16 cellular contexts compared by ENCODE assay signal in genomic region chrX:22323541-22323940, GRCh38. TPM values are rescaled to one million over a fixed set of nuclear protein-coding genes. Genes with fewer than 3 reads are reported as not detected.
A peak's percentile ranks its signal among the peaks of the same experiment; 100 is the strongest.
DNase-seq lines count a peak whose midpoint lies in the region; ATAC-seq and TF ChIP-seq lines count a peak whose summit lies in the region.
"Had no signal": no experiment of that assay in that cellular context is flagged by ENCODE, and none has a peak within 500 bp of the region (broad histone marks: within the 10 kb centered on the region; RNA-seq: fewer than 3 reads in every experiment).

No MANE protein-coding gene starts in this region.

- CTCF ChIA-PET in WTC11 (lab: Charles Lee): no interaction called here

- no peak for TF ChIP-seq CTCF in WTC11 (IDR thresholded peaks at IDR 0.05)

- H3K4me3 Mint-ChIP-seq in WTC11: no peak overlapping the region

- H3K9me3 Mint-ChIP-seq in WTC11: peaks cover 3% of the 10 kb centered on the region; the same call in 1 of the 2 replicates

- H3K27ac Mint-ChIP-seq in WTC11: no peak overlapping the region

- H3K4me1 Mint-ChIP-seq in WTC11: peaks cover 16% of the 10 kb centered on the region; the same call in 1 of the 2 replicates

- POLR2A ChIA-PET in WTC11 (lab: Charles Lee): no interaction called here

- DNase-seq in AG08395 (ENCODE audit: low spot score) (peak; percentile 40), HT1080 (ENCODE audit: low read depth) (peak; percentile 83), astrocyte of the hippocampus (ENCODE audit: low read depth, low spot score) (peak; percentile 60), hepatic stellate cell (ENCODE audit: low spot score) (peak; percentile 16), NCI-H510A treated with DMSO at 0.1 percent for 48 hours (lab: John Stamatoyannopoulos, UW) (no peak), WTC11 (ENCODE audit: low spot score) (no peak)
- DNase-seq: BE2C, cerebellar nuclear complex, DMS53, esophagus squamous epithelium, mesendoderm, NCI-H1092, substantia nigra had no signal

- no peaks in the 10 kb centered on the region for H3K27me3 Mint-ChIP-seq in WTC11 (ENCODE audit: low read depth)

- H3K36me3 Mint-ChIP-seq in WTC11: no peaks in the 10 kb centered on the region

- ATAC-seq in WTC11: no peak
- no peak for ATAC-seq in GM21723 (IDR thresholded peaks at IDR 0.05; ENCODE audit: unreplicated experiment)
- no peak for ATAC-seq in HG03342 (IDR thresholded peaks at IDR 0.05; ENCODE audit: unreplicated experiment)

TF ChIP-seq in WTC11, 78 proteins besides CTCF, POLR2A, EP300 and RAD21:
- TF ChIP-seq OVOL2 (CRISPR knock-in tag; IDR thresholded peaks at IDR 0.05; ENCODE audit: borderline replicate concordance) (no peak), KAT7 (CRISPR knock-in tag; IDR thresholded peaks at IDR 0.05; ENCODE audit: borderline replicate concordance) (no peak), SP1 (CRISPR knock-in tag; conservative IDR thresholded peaks at IDR 0.05) (no peak), MAX (CRISPR knock-in tag; IDR thresholded peaks at IDR 0.05) (no peak), HMGA2 (CRISPR knock-in tag; IDR thresholded peaks at IDR 0.05) (no peak), EMX1 (CRISPR knock-in tag; IDR thresholded peaks at IDR 0.05) (no peak), ATF6 (CRISPR knock-in tag; IDR thresholded peaks at IDR 0.05) (no peak), STAT6 (CRISPR knock-in tag; conservative IDR thresholded peaks at IDR 0.05; ENCODE audit: low read depth) (no peak), AFF4 (CRISPR knock-in tag; IDR thresholded peaks at IDR 0.05; ENCODE audit: borderline replicate concordance) (no peak), ZNF416 (CRISPR knock-in tag; IDR thresholded peaks at IDR 0.05) (no peak), NFYB (CRISPR knock-in tag; conservative IDR thresholded peaks at IDR 0.05; ENCODE audit: low read depth) (no peak), MLX (CRISPR knock-in tag; IDR thresholded peaks at IDR 0.05) (no peak), JUN (CRISPR knock-in tag; IDR thresholded peaks at IDR 0.05) (no peak), ZMAT4 (CRISPR knock-in tag; IDR thresholded peaks at IDR 0.05) (no peak), CBFB (CRISPR knock-in tag; IDR thresholded peaks at IDR 0.05; ENCODE audit: low read depth) (no peak), ETV6 (CRISPR knock-in tag; IDR thresholded peaks at IDR 0.05) (no peak)

RNA-seq across cellular contexts. Expression of gene CBLL2, which starts 50.8 kb away (rescaled TPM):
- total RNA-seq in HT1080 (2014; rRNA removed; shearing (Covaris generic)): not detected in 2 replicates
- not detected in 2 replicates for polyA plus RNA-seq in HT1080 (2015; cell fraction: cytosol; rRNA removed)
- not detected in 2 replicates for polyA plus RNA-seq in HT1080 (2015; cell fraction: nucleus; rRNA removed)
- total RNA-seq in WTC11 (2021): not detected in 3 replicates
- total RNA-seq: activated CD8-positive, alpha-beta memory T cell treated with anti-CD3 and anti-CD28 coated beads for 36 hours; esophagus squamous epithelium had no signal

Comparison
In these comparisons a context has a peak if more than half of its experiments do, and no peak if none do; other contexts are left out.
1. DNase-seq: peak in AG08395 (single experiment), HT1080 (single experiment), astrocyte of the hippocampus (single experiment) and hepatic stellate cell (single experiment); none in NCI-H510A treated with DMSO at 0.1 percent for 48 hours (single experiment) and WTC11 (single experiment).